ENCODE assay signal across 2 cellular contexts in genomic region chr12:51934080-51934479, GRCh38.
TF ChIP-seq lines count a peak whose summit lies in the region.

No MANE protein-coding gene starts in this region.

TF ChIP-seq in HEK293, 187 proteins besides CTCF, POLR2A, EP300 and RAD21:
- peak; percentile 68 for TF ChIP-seq EGR2 (tag by site-specific recombination; IDR thresholded peaks at IDR 0.05; ENCODE audit: low read depth)
- TF ChIP-seq ZNF48 (tag by site-specific recombination; IDR thresholded peaks at IDR 0.05): no peak
- peak; percentile 71 for TF ChIP-seq ZFHX2 (tag by site-specific recombination; conservative IDR thresholded peaks at IDR 0.05)

TF ChIP-seq in K562, 482 proteins besides CTCF, POLR2A, EP300 and RAD21:
- 0 out of 2 replicates have a peak, but pooled peaks have one; percentile 12 for TF ChIP-seq EGR1 (conservative IDR thresholded peaks at IDR 0.05)
- no peak for TF ChIP-seq RFX5 (IDR thresholded peaks at IDR 0.05; ENCODE audit: low read depth, low read length)
